Comparison of ENCODE assay signal across 1 cellular context in genomic region chr17:7834891-7835817, GRCh38.
TF ChIP-seq lines count a peak whose summit lies in the region.

No MANE protein-coding gene starts in this region.

TF ChIP-seq in GM12878, 131 proteins besides CTCF, POLR2A, EP300 and RAD21 (continued from another document):
- TF ChIP-seq BCLAF1 (IDR thresholded peaks at IDR 0.05) (no peak), CEBPB (IDR thresholded peaks at IDR 0.05; ENCODE audit: borderline replicate concordance in 1 of 2, low read depth in 2 of 2, low read length in 2 of 2) (no peak), FOXK2 (IDR thresholded peaks at IDR 0.05) (no peak; the same call in 1 of the 2 replicates), FOS (IDR thresholded peaks at IDR 0.05; ENCODE audit: borderline replicate concordance, extremely low read depth, insufficient read length) (no peak), POU2F2 (IDR thresholded peaks at IDR 0.05; ENCODE audit: borderline replicate concordance, low read depth, low read length) (no peak), RCOR1 (conservative IDR thresholded peaks at IDR 0.05; ENCODE audit: low read depth, low read length) (no peak), DPF2 (IDR thresholded peaks at IDR 0.05) (no peak), LARP7 (IDR thresholded peaks at IDR 0.05) (0 out of 2 replicates have a peak, but pooled peaks have one; percentile 53), NFXL1 (IDR thresholded peaks at IDR 0.05; ENCODE audit: borderline replicate concordance) (no peak), CHD2 (IDR thresholded peaks at IDR 0.05; ENCODE audit: borderline replicate concordance, low read depth, low read length) (peak; percentile 75), BMI1 (IDR thresholded peaks at IDR 0.05; ENCODE audit: borderline replicate concordance) (peak; percentile 90)
- TF ChIP-seq, protein P1, sequence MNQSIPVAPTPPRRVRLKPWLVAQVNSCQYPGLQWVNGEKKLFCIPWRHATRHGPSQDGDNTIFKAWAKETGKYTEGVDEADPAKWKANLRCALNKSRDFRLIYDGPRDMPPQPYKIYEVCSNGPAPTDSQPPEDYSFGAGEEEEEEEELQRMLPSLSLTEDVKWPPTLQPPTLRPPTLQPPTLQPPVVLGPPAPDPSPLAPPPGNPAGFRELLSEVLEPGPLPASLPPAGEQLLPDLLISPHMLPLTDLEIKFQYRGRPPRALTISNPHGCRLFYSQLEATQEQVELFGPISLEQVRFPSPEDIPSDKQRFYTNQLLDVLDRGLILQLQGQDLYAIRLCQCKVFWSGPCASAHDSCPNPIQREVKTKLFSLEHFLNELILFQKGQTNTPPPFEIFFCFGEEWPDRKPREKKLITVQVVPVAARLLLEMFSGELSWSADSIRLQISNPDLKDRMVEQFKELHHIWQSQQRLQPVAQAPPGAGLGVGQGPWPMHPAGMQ (IDR thresholded peaks at IDR 0.05; ENCODE audit: borderline replicate concordance) = no peak
